Comparison of ENCODE assay signal across 8 cellular contexts in the genomic region with DNA sequence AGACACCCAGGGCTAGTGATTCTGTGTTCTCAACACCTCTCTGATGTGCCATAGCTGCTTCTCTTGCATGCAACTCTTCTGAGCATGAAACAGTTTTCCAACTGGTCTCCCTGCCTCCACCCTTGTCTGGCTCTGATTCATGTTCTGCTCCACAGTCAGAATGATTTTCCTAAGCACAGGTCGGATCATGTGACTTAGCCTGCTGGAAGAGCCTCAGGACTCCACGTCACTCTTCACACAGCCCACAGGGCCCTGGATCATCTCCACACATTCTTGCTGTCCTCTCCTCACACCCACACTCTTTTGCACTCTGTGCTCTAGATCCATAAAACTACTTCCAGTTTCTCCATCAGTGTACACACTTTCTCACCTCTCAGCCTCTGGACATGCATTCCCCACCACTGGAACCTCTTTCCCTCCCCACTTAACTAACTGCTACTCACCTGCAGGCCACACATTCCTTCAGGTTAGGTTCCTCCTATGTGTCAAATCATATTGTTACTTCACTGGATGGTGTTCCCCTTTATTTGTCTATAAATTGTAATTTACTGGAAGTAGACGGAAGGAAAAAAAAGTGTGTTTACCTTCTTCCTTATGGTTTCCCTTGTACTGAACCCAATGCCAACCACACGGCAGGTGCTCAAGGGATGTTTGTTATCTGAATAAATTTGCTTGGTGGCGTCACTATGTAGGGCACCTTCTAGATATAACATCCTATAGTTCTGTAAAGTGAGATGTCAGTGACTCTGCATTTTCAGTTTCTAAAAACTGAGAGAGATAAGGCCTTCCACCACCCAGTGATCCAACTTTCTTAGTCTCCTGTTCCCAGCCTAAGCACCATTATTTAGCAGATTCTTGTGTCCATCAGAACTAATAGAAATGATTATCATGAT.
DNase-seq lines count a peak whose midpoint lies in the region; ATAC-seq and TF ChIP-seq lines count a peak whose summit lies in the region.

No MANE protein-coding gene starts in this region.

- no peak overlapping the region for H3K4me3 ChIP-seq in adrenal gland
- H3K4me3 ChIP-seq in uterus = no peak overlapping the region

- H3K9me3 ChIP-seq in adrenal gland (replicated peaks in 1 of 3) = no peaks in the 10 kb centered on the region
- H3K9me3 ChIP-seq in uterus = no peaks in the 10 kb centered on the region

- H3K4me3 Mint-ChIP-seq in activated naive CD4-positive, alpha-beta T cell treated with anti-CD3 and anti-CD28 coated beads, Interleukin-2, amount 10 ng/mL, durations not matched to agents 7 days and 5 days = no peak overlapping the region

- no peaks in the 10 kb centered on the region for H3K27me3 Mint-ChIP-seq in activated naive CD4-positive, alpha-beta T cell treated with anti-CD3 and anti-CD28 coated beads, Interleukin-2, amount 10 ng/mL, durations not matched to agents 7 days and 5 days

- DNase-seq in activated naive CD4-positive, alpha-beta T cell treated with anti-CD3 and anti-CD28 coated beads, Interleukin-2, amount 10 ng/mL, durations not matched to agents 7 days and 5 days = no peak
- no peak for DNase-seq in activated naive CD4-positive, alpha-beta T cell (lab: John Stamatoyannopoulos, UW)
- DNase-seq in adrenal gland = peak in 6 of 7 donors; percentile 51 to 80 (median 67)
- DNase-seq in left kidney (ENCODE audit: low read depth, low spot score) = peak; percentile 44
- peak; percentile 82 to 87 for DNase-seq in uterus
- DNase-seq in central memory CD4-positive, alpha-beta T cell = no peak

- TF ChIP-seq POLR2A in adrenal gland (IDR thresholded peaks at IDR 0.05) (peak in 1 of 2 donors; percentile 43), uterus (IDR thresholded peaks at IDR 0.05) (no peak)

- no peak for ATAC-seq in GM21737 (IDR thresholded peaks at IDR 0.05; ENCODE audit: unreplicated experiment)
- ATAC-seq in GM21423 (IDR thresholded peaks at IDR 0.05; ENCODE audit: unreplicated experiment) = no peak

- H3K36me3 ChIP-seq in adrenal gland (replicated peaks in 1 of 2) (no peaks in the 10 kb centered on the region), uterus (no peaks in the 10 kb centered on the region)

- CTCF ChIA-PET in activated naive CD4-positive, alpha-beta T cell treated with anti-CD3 and anti-CD28 coated beads, Interleukin-2, amount 10 ng/mL, durations not matched to agents 7 days and 5 days (lab: Charles Lee) = interaction anchor here (1.2 kb wide), 1 partner anchor 130 kb away, joined by 5 read pairs; no protein-coding TSS in a partner anchor

- intact Hi-C loops in adrenal gland (cut with DNase I) = no loop called here
- intact Hi-C loops in uterus (cut with DNase I; ENCODE audit: low total_unique reads) = no loop called here

- TF ChIP-seq CTCF in adrenal gland (IDR thresholded peaks at IDR 0.05) = no peak
- no peak for TF ChIP-seq CTCF in uterus (IDR thresholded peaks at IDR 0.05)

- H3K27me3 ChIP-seq in adrenal gland (no peaks in the 10 kb centered on the region), uterus (no peaks in the 10 kb centered on the region)

- H3K4me1 ChIP-seq in adrenal gland (replicated peaks in 1 of 2) (peaks cover 5 to 10% of the 10 kb centered on the region in 2 donors), uterus (no peaks in the 10 kb centered on the region)

- peak overlapping the region in 1 of 5 donors; percentile 27 for H3K27ac ChIP-seq in adrenal gland
- peak overlapping the region in 1 of 2 donors; percentile 20 for H3K27ac ChIP-seq in uterus

- peaks cover 59% of the 10 kb centered on the region for H3K36me3 Mint-ChIP-seq in activated naive CD4-positive, alpha-beta T cell treated with anti-CD3 and anti-CD28 coated beads, Interleukin-2, amount 10 ng/mL, durations not matched to agents 7 days and 5 days

- peak overlapping the region; percentile 16 for H3K27ac Mint-ChIP-seq in activated naive CD4-positive, alpha-beta T cell treated with anti-CD3 and anti-CD28 coated beads, Interleukin-2, amount 10 ng/mL, durations not matched to agents 7 days and 5 days

- peaks cover 2% of the 10 kb centered on the region for H3K9me3 Mint-ChIP-seq in activated naive CD4-positive, alpha-beta T cell treated with anti-CD3 and anti-CD28 coated beads, Interleukin-2, amount 10 ng/mL, durations not matched to agents 7 days and 5 days

- peaks cover 47% of the 10 kb centered on the region for H3K4me1 Mint-ChIP-seq in activated naive CD4-positive, alpha-beta T cell treated with anti-CD3 and anti-CD28 coated beads, Interleukin-2, amount 10 ng/mL, durations not matched to agents 7 days and 5 days

- 68 to 82% (median 73%) methylated on average over 5 of the region's 5 CpGs for WGBS in adrenal gland, 4 donors

Comparison
In these comparisons a context has a peak if more than half of its experiments do, and no peak if none do; other contexts are left out.
1. DNase-seq: peak in adrenal gland (6 of 7), left kidney (single experiment) and uterus (2 of 2); none in activated naive CD4-positive, alpha-beta T cell treated with anti-CD3 and anti-CD28 coated beads, Interleukin-2, amount 10 ng/mL, durations not matched to agents 7 days and 5 days (single experiment), activated naive CD4-positive, alpha-beta T cell (0 of 4) and central memory CD4-positive, alpha-beta T cell (single experiment).